8 cellular contexts compared by ENCODE assay signal in the genomic region with DNA sequence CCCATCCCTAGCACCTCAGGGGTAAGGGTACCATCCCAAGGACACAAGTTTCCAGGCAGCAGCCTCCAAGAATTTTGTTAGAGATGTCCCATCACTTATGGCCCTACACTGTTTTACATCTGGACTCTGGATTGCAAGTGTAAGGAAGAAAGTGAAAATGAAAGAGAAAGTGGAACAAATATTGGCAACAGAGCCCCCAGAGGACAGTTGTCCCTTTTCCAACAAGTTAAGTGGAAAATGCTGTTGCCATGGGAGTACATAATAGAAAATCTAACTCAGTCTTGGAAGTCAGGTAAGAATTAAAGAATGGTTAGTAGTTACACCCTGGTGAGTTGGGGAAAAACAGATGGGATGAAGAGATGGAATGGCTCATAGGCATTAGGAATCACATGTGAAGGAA. TPM values are rescaled to one million over a fixed set of nuclear protein-coding genes. Genes with fewer than 3 reads are reported as not detected.
A peak's percentile ranks its signal among the peaks of the same experiment; 100 is the strongest.
DNase-seq lines count a peak whose midpoint lies in the region; ATAC-seq and TF ChIP-seq lines count a peak whose summit lies in the region.

No MANE protein-coding gene starts in this region.

- H3K27ac Mint-ChIP-seq in brain (peak overlapping the region in 3 of 5 experiments; percentile 18 to 87 (median 64)), osteocyte (ENCODE audit: unreplicated experiment) (peak overlapping the region; percentile 81)

- ATAC-seq in HG03457 (IDR thresholded peaks at IDR 0.05; ENCODE audit: unreplicated experiment) (peak; percentile 54), HG02970 (IDR thresholded peaks at IDR 0.05; ENCODE audit: low FRiP score, unreplicated experiment) (no peak)

- H3K4me3 Mint-ChIP-seq in brain (peak overlapping the region in 2 of 5 experiments; percentile 34 to 63), osteocyte (ENCODE audit: unreplicated experiment) (peak overlapping the region; percentile 2)

- no peak overlapping the region for H3K27ac ChIP-seq in WERI-Rb-1
- H3K27ac ChIP-seq in testis, result no peak overlapping the region

- intact Hi-C loops in testis (cut with DNase I; ENCODE audit: low total_unique reads), result no loop called here

- no peak overlapping the region for H3K4me3 ChIP-seq in WERI-Rb-1 (ENCODE audit: low read depth, low read length)
- no peak overlapping the region for H3K4me3 ChIP-seq in testis

- no peaks in the 10 kb centered on the region for H3K4me1 ChIP-seq in testis

- peaks cover 74% of the 10 kb centered on the region for H3K36me3 Mint-ChIP-seq in brain
- peaks cover 34% of the 10 kb centered on the region for H3K36me3 Mint-ChIP-seq in osteocyte (ENCODE audit: unreplicated experiment)

- TF ChIP-seq POLR2A in testis (IDR thresholded peaks at IDR 0.05), result no peak

- DNase-seq in NOMO-1 treated with DMSO at 0.1 percent for 48 hours (lab: John Stamatoyannopoulos, UW; ENCODE audit: unreplicated experiment) (peak; percentile 10), NOMO-1 treated with dmso at 0.1 percent for 144 hours (lab: John Stamatoyannopoulos, UW; ENCODE audit: unreplicated experiment) (no peak), osteocyte (ENCODE audit: extremely low spot score, unreplicated experiment) (no peak), WERI-Rb-1 (no peak), testis (no peak)

- peaks cover 7% of the 10 kb centered on the region for H3K4me1 Mint-ChIP-seq in brain
- peaks cover 42% of the 10 kb centered on the region for H3K4me1 Mint-ChIP-seq in osteocyte (ENCODE audit: unreplicated experiment)

- H3K9me3 Mint-ChIP-seq in brain (peaks cover 0 to 11% (median 0%) of the 10 kb centered on the region in 5 experiments), osteocyte (ENCODE audit: unreplicated experiment) (no peaks in the 10 kb centered on the region)

- H3K27me3 Mint-ChIP-seq in brain, result no peaks in the 10 kb centered on the region
- no peaks in the 10 kb centered on the region for H3K27me3 Mint-ChIP-seq in osteocyte (ENCODE audit: unreplicated experiment)

- H3K36me3 ChIP-seq in WERI-Rb-1, result peaks cover 24% of the 10 kb centered on the region
- H3K36me3 ChIP-seq in testis (ENCODE audit: low read depth, missing control alignments), result no peaks in the 10 kb centered on the region

- H3K27me3 ChIP-seq in WERI-Rb-1 (ENCODE audit: insufficient read depth, low read depth, severe bottlenecking) (no peaks in the 10 kb centered on the region), testis (no peaks in the 10 kb centered on the region)

- TF ChIP-seq CTCF in brain (conservative IDR thresholded peaks at IDR 0.05) (no peak), osteocyte (IDR thresholded peaks at IDR 0.05) (peak; percentile 38), WERI-Rb-1 (IDR thresholded peaks at IDR 0.05; ENCODE audit: low read depth, low read length) (no peak), testis (IDR thresholded peaks at IDR 0.05) (no peak)

- H3K9me3 ChIP-seq in WERI-Rb-1 (ENCODE audit: severe bottlenecking) (no peaks in the 10 kb centered on the region), testis (no peaks in the 10 kb centered on the region)

RNA-seq across cellular contexts. Expression of a gene that starts 50.6 kb away (rescaled TPM):
- polyA plus RNA-seq in brain (ENCODE audit: insufficient read depth, low read depth, low replicate concordance), result 10.6 TPM
- 22.2 and 25.1 TPM in 2 replicates for total RNA-seq in osteocyte
- total RNA-seq in testis, result 10 to 100 TPM; 46.6 to 50.9 TPM
- polyA plus RNA-seq in testis (ENCODE audit: insufficient read depth, low read depth, low replicate concordance), result 11.1 TPM
